1 cellular context compared by ENCODE assay signal in the genomic region with DNA sequence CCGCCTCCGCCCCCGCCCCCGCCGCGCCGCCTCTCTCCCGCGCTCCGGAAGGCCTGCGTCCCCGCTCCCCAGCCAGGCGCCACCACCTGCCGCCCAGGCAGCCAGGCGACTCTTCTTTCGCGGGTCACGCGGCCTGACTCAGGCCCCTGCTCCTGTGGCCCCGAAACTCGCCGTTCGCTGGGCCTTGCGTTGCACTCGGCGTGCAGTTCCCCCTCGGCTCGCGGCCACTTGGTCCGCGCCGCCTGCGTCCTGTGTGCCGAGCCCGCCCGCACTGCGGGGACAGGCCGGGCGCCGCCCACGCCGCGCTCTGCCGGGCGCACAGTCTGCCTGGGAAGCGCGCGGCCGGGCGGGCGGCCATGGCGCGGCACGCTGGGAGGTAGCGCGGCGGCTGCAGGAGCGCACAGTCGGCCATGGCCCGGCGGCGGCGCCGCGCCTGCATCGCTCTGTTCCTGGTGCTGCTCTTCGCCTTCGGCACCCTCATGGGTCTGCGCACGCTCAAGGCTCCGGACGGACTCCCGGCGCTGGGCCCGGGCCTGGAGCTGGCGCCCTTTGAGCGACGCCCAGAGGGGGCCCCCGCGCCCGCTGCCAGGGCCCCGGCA.
A peak's percentile ranks its signal among the peaks of the same experiment; 100 is the strongest.
TF ChIP-seq lines count a peak whose summit lies in the region.

A gene with protein sequence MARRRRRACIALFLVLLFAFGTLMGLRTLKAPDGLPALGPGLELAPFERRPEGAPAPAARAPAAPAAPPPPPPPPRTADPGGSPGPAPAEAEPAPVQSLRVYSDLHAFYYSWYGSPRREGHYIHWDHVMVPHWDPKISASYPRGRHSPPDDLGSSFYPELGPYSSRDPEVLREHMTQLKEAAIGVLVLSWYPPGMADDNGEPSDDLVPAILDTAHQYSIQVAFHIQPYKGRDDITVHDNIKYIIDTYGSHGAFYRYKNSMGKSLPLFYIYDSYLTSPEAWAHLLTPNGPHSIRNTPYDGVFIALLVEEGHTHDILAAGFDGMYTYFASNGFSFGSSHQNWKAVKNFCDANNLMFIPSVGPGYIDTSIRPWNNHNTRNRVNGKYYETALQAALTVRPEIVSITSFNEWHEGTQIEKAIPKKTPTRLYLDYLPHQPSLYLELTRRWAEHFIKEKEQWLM (plus strand): TSS at position 75 of the 599 bp plus-strand sequence. CDS start 336 bp downstream, at position 411.

TF ChIP-seq in HepG2, 621 proteins besides CTCF, POLR2A, EP300 and RAD21 (continued from another document and continues in another):
- TF ChIP-seq, protein P1, sequence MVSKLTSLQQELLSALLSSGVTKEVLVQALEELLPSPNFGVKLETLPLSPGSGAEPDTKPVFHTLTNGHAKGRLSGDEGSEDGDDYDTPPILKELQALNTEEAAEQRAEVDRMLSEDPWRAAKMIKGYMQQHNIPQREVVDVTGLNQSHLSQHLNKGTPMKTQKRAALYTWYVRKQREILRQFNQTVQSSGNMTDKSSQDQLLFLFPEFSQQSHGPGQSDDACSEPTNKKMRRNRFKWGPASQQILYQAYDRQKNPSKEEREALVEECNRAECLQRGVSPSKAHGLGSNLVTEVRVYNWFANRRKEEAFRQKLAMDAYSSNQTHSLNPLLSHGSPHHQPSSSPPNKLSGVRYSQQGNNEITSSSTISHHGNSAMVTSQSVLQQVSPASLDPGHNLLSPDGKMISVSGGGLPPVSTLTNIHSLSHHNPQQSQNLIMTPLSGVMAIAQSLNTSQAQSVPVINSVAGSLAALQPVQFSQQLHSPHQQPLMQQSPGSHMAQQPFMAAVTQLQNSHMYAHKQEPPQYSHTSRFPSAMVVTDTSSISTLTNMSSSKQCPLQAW (CRISPR knock-in tag; IDR thresholded peaks at IDR 0.05): no peak
- TF ChIP-seq NFRKB (IDR thresholded peaks at IDR 0.05) (no peak), ZNF629 (CRISPR knock-in tag; conservative IDR thresholded peaks at IDR 0.05) (peak; percentile 47; the same call in 1 of the 2 replicates), ZFP36L2 (CRISPR knock-in tag; IDR thresholded peaks at IDR 0.05) (no peak), ZNF740 (CRISPR knock-in tag; IDR thresholded peaks at IDR 0.05) (0 out of 2 replicates have a peak, but pooled peaks have one; percentile 48), STAG1 (CRISPR knock-in tag; IDR thresholded peaks at IDR 0.05) (no peak; the same call in 1 of the 2 replicates), PRPF4 (IDR thresholded peaks at IDR 0.05; ENCODE audit: low read depth, low read length, poor library complexity, severe bottlenecking) (no peak), NFE2 (CRISPR knock-in tag; IDR thresholded peaks at IDR 0.05) (no peak), SAFB2 (CRISPR knock-in tag; IDR thresholded peaks at IDR 0.05; ENCODE audit: borderline replicate concordance, low read depth) (0 out of 2 replicates have a peak, but pooled peaks have one; percentile 32), ZNF10 (CRISPR knock-in tag; IDR thresholded peaks at IDR 0.05; ENCODE audit: borderline replicate concordance, low read depth) (no peak), PBX3 (CRISPR knock-in tag; IDR thresholded peaks at IDR 0.05; ENCODE audit: borderline replicate concordance) (0 out of 2 replicates have a peak, but pooled peaks have one; percentile 40), ZBTB44 (CRISPR knock-in tag; IDR thresholded peaks at IDR 0.05) (0 out of 2 replicates have a peak, but pooled peaks have one; percentile 32), RFXAP (CRISPR knock-in tag; IDR thresholded peaks at IDR 0.05; ENCODE audit: borderline replicate concordance) (peak; percentile 63; the same call in 1 of the 2 replicates), TBP (CRISPR knock-in tag; IDR thresholded peaks at IDR 0.05) (no peak), ZNF800 (CRISPR knock-in tag; IDR thresholded peaks at IDR 0.05) (peak; percentile 53; the same call in 1 of the 2 replicates), HOXA3 (CRISPR knock-in tag; IDR thresholded peaks at IDR 0.05) (peak; percentile 67; the same call in 1 of the 2 replicates), ZBTB2 (CRISPR knock-in tag; IDR thresholded peaks at IDR 0.05; ENCODE audit: low read depth) (peak; percentile 82), CHCHD3 (CRISPR knock-in tag; IDR thresholded peaks at IDR 0.05) (0 out of 2 replicates have a peak, but pooled peaks have one; percentile 37), ZUFSP (CRISPR knock-in tag; IDR thresholded peaks at IDR 0.05; ENCODE audit: borderline replicate concordance) (no peak), HIVEP1 (CRISPR knock-in tag; IDR thresholded peaks at IDR 0.05) (no peak), LBX2 (CRISPR knock-in tag; IDR thresholded peaks at IDR 0.05; ENCODE audit: borderline replicate concordance) (0 out of 2 replicates have a peak, but pooled peaks have one; percentile 45), RNF219 (CRISPR knock-in tag; IDR thresholded peaks at IDR 0.05) (no peak), ARHGAP35 (CRISPR knock-in tag; IDR thresholded peaks at IDR 0.05; ENCODE audit: borderline replicate concordance) (no peak), ELF1 (CRISPR knock-in tag; IDR thresholded peaks at IDR 0.05) (peak; percentile 28; the same call in 1 of the 2 replicates), ZFX (CRISPR knock-in tag; IDR thresholded peaks at IDR 0.05; ENCODE audit: low read depth) (peak; percentile 95)
- TF ChIP-seq, protein P2, sequence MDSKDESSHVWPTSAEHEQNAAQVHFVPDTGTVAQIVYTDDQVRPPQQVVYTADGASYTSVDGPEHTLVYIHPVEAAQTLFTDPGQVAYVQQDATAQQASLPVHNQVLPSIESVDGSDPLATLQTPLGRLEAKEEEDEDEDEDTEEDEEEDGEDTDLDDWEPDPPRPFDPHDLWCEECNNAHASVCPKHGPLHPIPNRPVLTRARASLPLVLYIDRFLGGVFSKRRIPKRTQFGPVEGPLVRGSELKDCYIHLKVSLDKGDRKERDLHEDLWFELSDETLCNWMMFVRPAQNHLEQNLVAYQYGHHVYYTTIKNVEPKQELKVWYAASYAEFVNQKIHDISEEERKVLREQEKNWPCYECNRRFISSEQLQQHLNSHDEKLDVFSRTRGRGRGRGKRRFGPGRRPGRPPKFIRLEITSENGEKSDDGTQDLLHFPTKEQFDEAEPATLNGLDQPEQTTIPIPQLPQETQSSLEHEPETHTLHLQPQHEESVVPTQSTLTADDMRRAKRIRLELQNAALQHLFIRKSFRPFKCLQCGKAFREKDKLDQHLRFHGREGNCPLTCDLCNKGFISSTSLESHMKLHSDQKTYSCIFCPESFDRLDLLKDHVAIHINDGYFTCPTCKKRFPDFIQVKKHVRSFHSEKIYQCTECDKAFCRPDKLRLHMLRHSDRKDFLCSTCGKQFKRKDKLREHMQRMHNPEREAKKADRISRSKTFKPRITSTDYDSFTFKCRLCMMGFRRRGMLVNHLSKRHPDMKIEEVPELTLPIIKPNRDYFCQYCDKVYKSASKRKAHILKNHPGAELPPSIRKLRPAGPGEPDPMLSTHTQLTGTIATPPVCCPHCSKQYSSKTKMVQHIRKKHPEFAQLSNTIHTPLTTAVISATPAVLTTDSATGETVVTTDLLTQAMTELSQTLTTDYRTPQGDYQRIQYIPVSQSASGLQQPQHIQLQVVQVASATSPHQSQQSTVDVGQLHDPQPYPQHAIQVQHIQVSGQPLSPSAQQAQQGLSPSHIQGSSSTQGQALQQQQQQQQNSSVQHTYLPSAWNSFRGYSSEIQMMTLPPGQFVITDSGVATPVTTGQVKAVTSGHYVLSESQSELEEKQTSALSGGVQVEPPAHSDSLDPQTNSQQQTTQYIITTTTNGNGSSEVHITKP (CRISPR knock-in tag; IDR thresholded peaks at IDR 0.05; ENCODE audit: low read depth): peak; percentile 95
- TF ChIP-seq, protein P3, sequence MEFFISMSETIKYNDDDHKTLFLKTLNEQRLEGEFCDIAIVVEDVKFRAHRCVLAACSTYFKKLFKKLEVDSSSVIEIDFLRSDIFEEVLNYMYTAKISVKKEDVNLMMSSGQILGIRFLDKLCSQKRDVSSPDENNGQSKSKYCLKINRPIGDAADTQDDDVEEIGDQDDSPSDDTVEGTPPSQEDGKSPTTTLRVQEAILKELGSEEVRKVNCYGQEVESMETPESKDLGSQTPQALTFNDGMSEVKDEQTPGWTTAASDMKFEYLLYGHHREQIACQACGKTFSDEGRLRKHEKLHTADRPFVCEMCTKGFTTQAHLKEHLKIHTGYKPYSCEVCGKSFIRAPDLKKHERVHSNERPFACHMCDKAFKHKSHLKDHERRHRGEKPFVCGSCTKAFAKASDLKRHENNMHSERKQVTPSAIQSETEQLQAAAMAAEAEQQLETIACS (CRISPR knock-in tag; IDR thresholded peaks at IDR 0.05): peak; percentile 54
- TF ChIP-seq, protein P4, sequence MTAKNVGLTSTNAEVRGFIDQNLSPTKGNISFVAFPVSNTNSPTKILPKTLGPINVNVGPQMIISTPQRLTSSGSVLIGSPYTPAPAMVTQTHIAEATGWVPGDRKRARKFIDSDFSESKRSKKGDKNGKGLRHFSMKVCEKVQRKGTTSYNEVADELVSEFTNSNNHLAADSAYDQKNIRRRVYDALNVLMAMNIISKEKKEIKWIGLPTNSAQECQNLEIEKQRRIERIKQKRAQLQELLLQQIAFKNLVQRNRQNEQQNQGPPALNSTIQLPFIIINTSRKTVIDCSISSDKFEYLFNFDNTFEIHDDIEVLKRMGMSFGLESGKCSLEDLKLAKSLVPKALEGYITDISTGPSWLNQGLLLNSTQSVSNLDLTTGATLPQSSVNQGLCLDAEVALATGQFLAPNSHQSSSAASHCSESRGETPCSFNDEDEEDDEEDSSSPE (CRISPR knock-in tag; IDR thresholded peaks at IDR 0.05): peak; percentile 61
